In genomic region chr4:3342182-3342854, GRCh38 we compare ENCODE assay signal across 10 cellular contexts. TPM values are rescaled to one million over a fixed set of nuclear protein-coding genes. Genes with fewer than 3 reads are reported as not detected.
A peak's percentile ranks its signal among the peaks of the same experiment; 100 is the strongest.
DNase-seq lines count a peak whose midpoint lies in the region; ATAC-seq, FAIRE-seq and TF ChIP-seq lines count a peak whose summit lies in the region.
"Had no signal": no experiment of that assay in that cellular context is flagged by ENCODE, and none has a peak within 500 bp of the region (broad histone marks: within the 10 kb centered on the region; RNA-seq: fewer than 3 reads in every experiment).

No MANE protein-coding gene starts in this region.

- DNase-seq in activated CD4-positive, alpha-beta memory T cell treated with anti-CD3 and anti-CD28 coated beads for 36 hours = peak; percentile 50
- DNase-seq in activated CD4-positive, alpha-beta memory T cell treated with anti-CD3 and anti-CD28 coated beads, Interleukin-2, amount 10 ng/mL, durations not matched to agents 7 days and 5 days = no peak
- DNase-seq in NCI-H146 treated with DMSO at 0.1 percent for 48 hours (lab: John Stamatoyannopoulos, UW; ENCODE audit: unreplicated experiment) = peak; percentile 38
- DNase-seq in bronchial epithelial cell (ENCODE audit: low read depth) = peak; percentile 34
- DNase-seq in progenitor cell of endocrine pancreas (ENCODE audit: low spot score, unreplicated experiment) = no peak
- no peak for DNase-seq in Kasumi-1 (lab: John Stamatoyannopoulos, UW)
- no peak for DNase-seq in hypothalamus (lab: John Stamatoyannopoulos, UW)
- DNase-seq: activated B cell treated with CpG ODN at 0.5 μM for 24 hours, NCI-H1930 had no signal

- no peaks in the 10 kb centered on the region for H3K9me3 Mint-ChIP-seq in activated CD4-positive, alpha-beta memory T cell treated with anti-CD3 and anti-CD28 coated beads for 36 hours
- H3K9me3 Mint-ChIP-seq in activated CD4-positive, alpha-beta memory T cell treated with anti-CD3 and anti-CD28 coated beads, Interleukin-2, amount 10 ng/mL, durations not matched to agents 7 days and 5 days = no peaks in the 10 kb centered on the region
- no peaks in the 10 kb centered on the region for H3K9me3 Mint-ChIP-seq in progenitor cell of endocrine pancreas (ENCODE audit: low read depth)
- H3K9me3 Mint-ChIP-seq: activated B cell treated with CpG ODN at 0.5 μM for 24 hours had no signal

- no peak overlapping the region for H3K4me3 ChIP-seq in bronchial epithelial cell (ENCODE audit: low read depth, low read length)

- no peaks in the 10 kb centered on the region for H3K27me3 Mint-ChIP-seq in activated CD4-positive, alpha-beta memory T cell treated with anti-CD3 and anti-CD28 coated beads for 36 hours
- no peaks in the 10 kb centered on the region for H3K27me3 Mint-ChIP-seq in activated CD4-positive, alpha-beta memory T cell treated with anti-CD3 and anti-CD28 coated beads, Interleukin-2, amount 10 ng/mL, durations not matched to agents 7 days and 5 days
- H3K27me3 Mint-ChIP-seq in progenitor cell of endocrine pancreas = no peaks in the 10 kb centered on the region
- H3K27me3 Mint-ChIP-seq: activated B cell treated with CpG ODN at 0.5 μM for 24 hours had no signal

- FAIRE-seq in bronchial epithelial cell (lab: Jason Lieb, UNC) = no peak

- no peak overlapping the region for H3K27ac Mint-ChIP-seq in activated CD4-positive, alpha-beta memory T cell treated with anti-CD3 and anti-CD28 coated beads for 36 hours
- no peak overlapping the region for H3K27ac Mint-ChIP-seq in activated CD4-positive, alpha-beta memory T cell treated with anti-CD3 and anti-CD28 coated beads, Interleukin-2, amount 10 ng/mL, durations not matched to agents 7 days and 5 days
- peak overlapping the region; percentile 18 for H3K27ac Mint-ChIP-seq in progenitor cell of endocrine pancreas
- H3K27ac Mint-ChIP-seq: activated B cell treated with CpG ODN at 0.5 μM for 24 hours had no signal

- CTCF ChIA-PET in activated CD4-positive, alpha-beta memory T cell treated with anti-CD3 and anti-CD28 coated beads for 36 hours (lab: Charles Lee) = interaction anchor here (0.6 kb wide), 1 partner anchor 71 kb away, joined by 3 read pairs; no protein-coding TSS in a partner anchor
- CTCF ChIA-PET in activated CD4-positive, alpha-beta memory T cell treated with anti-CD3 and anti-CD28 coated beads, Interleukin-2, amount 10 ng/mL, durations not matched to agents 7 days and 5 days (lab: Charles Lee) = no interaction called here

- TF ChIP-seq CTCF in bronchial epithelial cell (IDR thresholded peaks at IDR 0.05; ENCODE audit: insufficient read depth, low read length, severe bottlenecking) (no peak), progenitor cell of endocrine pancreas (IDR thresholded peaks at IDR 0.05; ENCODE audit: unreplicated experiment) (no peak)

- H3K36me3 ChIP-seq in bronchial epithelial cell (ENCODE audit: control insufficient read depth, insufficient read depth, low read length) = no peaks in the 10 kb centered on the region

- no peaks in the 10 kb centered on the region for H3K36me3 Mint-ChIP-seq in activated CD4-positive, alpha-beta memory T cell treated with anti-CD3 and anti-CD28 coated beads for 36 hours
- no peaks in the 10 kb centered on the region for H3K36me3 Mint-ChIP-seq in activated CD4-positive, alpha-beta memory T cell treated with anti-CD3 and anti-CD28 coated beads, Interleukin-2, amount 10 ng/mL, durations not matched to agents 7 days and 5 days (ENCODE audit: low read depth)
- peaks cover 11% of the 10 kb centered on the region for H3K36me3 Mint-ChIP-seq in progenitor cell of endocrine pancreas (ENCODE audit: insufficient read depth)

- no peak overlapping the region for H3K4me3 Mint-ChIP-seq in activated CD4-positive, alpha-beta memory T cell treated with anti-CD3 and anti-CD28 coated beads for 36 hours
- H3K4me3 Mint-ChIP-seq in activated CD4-positive, alpha-beta memory T cell treated with anti-CD3 and anti-CD28 coated beads, Interleukin-2, amount 10 ng/mL, durations not matched to agents 7 days and 5 days = no peak overlapping the region
- no peak overlapping the region for H3K4me3 Mint-ChIP-seq in progenitor cell of endocrine pancreas (ENCODE audit: low read depth)
- H3K4me3 Mint-ChIP-seq: activated B cell treated with CpG ODN at 0.5 μM for 24 hours had no signal

- no peaks in the 10 kb centered on the region for H3K27me3 ChIP-seq in bronchial epithelial cell (ENCODE audit: control insufficient read depth, insufficient read depth, low read length)

- no peak for ATAC-seq in HG02973 (IDR thresholded peaks at IDR 0.05; ENCODE audit: unreplicated experiment)

- peaks cover 18% of the 10 kb centered on the region for H3K4me1 Mint-ChIP-seq in activated CD4-positive, alpha-beta memory T cell treated with anti-CD3 and anti-CD28 coated beads for 36 hours (ENCODE audit: low read depth)
- peaks cover 6% of the 10 kb centered on the region for H3K4me1 Mint-ChIP-seq in activated CD4-positive, alpha-beta memory T cell treated with anti-CD3 and anti-CD28 coated beads, Interleukin-2, amount 10 ng/mL, durations not matched to agents 7 days and 5 days
- H3K4me1 Mint-ChIP-seq in progenitor cell of endocrine pancreas (ENCODE audit: low read depth) = peaks cover 25% of the 10 kb centered on the region

- intact Hi-C loops in activated CD4-positive, alpha-beta memory T cell treated with anti-CD3 and anti-CD28 coated beads for 36 hours (cut with micrococcal nuclease) = no loop called here

- POLR2A ChIA-PET in activated CD4-positive, alpha-beta memory T cell treated with anti-CD3 and anti-CD28 coated beads for 36 hours (lab: Charles Lee) = interaction anchor here (0.5 kb wide), 1 partner anchor 15 kb away, joined by 3 read pairs; no protein-coding TSS in a partner anchor
- POLR2A ChIA-PET in activated CD4-positive, alpha-beta memory T cell treated with anti-CD3 and anti-CD28 coated beads, Interleukin-2, amount 10 ng/mL, durations not matched to agents 7 days and 5 days (lab: Charles Lee) = no interaction called here

RNA-seq across cellular contexts. Expression of gene RGS12, which starts 49.5 kb away (rescaled TPM):
- 1 to 10 TPM; 8.6 to 8.8 TPM for total RNA-seq in activated CD4-positive, alpha-beta memory T cell treated with anti-CD3 and anti-CD28 coated beads for 36 hours
- 1 to 10 TPM; 7.4 to 7.5 TPM for total RNA-seq in activated CD4-positive, alpha-beta memory T cell treated with anti-CD3 and anti-CD28 coated beads, Interleukin-2, amount 10 ng/mL, durations not matched to agents 7 days and 5 days
- total RNA-seq in bronchial epithelial cell (34.2 and 41.7 TPM in 2 replicates), progenitor cell of endocrine pancreas (102 and 106 TPM in 2 replicates)

Comparison
In these comparisons a context has a peak if more than half of its experiments do, and no peak if none do; other contexts are left out.
1. DNase-seq: peak in activated CD4-positive, alpha-beta memory T cell treated with anti-CD3 and anti-CD28 coated beads for 36 hours (single experiment), NCI-H146 treated with DMSO at 0.1 percent for 48 hours (single experiment) and bronchial epithelial cell (single experiment); none in activated CD4-positive, alpha-beta memory T cell treated with anti-CD3 and anti-CD28 coated beads, Interleukin-2, amount 10 ng/mL, durations not matched to agents 7 days and 5 days (single experiment), progenitor cell of endocrine pancreas (single experiment), Kasumi-1 (0 of 2) and hypothalamus (0 of 51).